ENCODE assay signal across 8 cellular contexts in genomic region chr9:100474082-100474949, GRCh38. TPM values are rescaled to one million over a fixed set of nuclear protein-coding genes. Genes with fewer than 3 reads are reported as not detected.
DNase-seq lines count a peak whose midpoint lies in the region; ATAC-seq and TF ChIP-seq lines count a peak whose summit lies in the region.

No MANE protein-coding gene starts in this region.

- H3K9me3 Mint-ChIP-seq in activated naive CD4-positive, alpha-beta T cell treated with anti-CD3 and anti-CD28 coated beads, Interleukin-2, amount 10 ng/mL, durations not matched to agents 7 days and 5 days, result no peaks in the 10 kb centered on the region
- H3K9me3 Mint-ChIP-seq in brain, result peaks cover 0 to 11% (median 3%) of the 10 kb centered on the region in 5 experiments

- no peak for DNase-seq in activated naive CD4-positive, alpha-beta T cell treated with anti-CD3 and anti-CD28 coated beads, Interleukin-2, amount 10 ng/mL, durations not matched to agents 7 days and 5 days
- DNase-seq in activated naive CD4-positive, alpha-beta T cell (lab: John Stamatoyannopoulos, UW), result no peak
- DNase-seq in lung (ENCODE audit: low spot score) (no peak), vagina (ENCODE audit: extremely low spot score in 2 of 2) (no peak)

- 39% methylated on average over 22 to 26 of the region's 26 CpGs for WGBS in lung, 2 donors

- peaks cover 51% of the 10 kb centered on the region for H3K27me3 Mint-ChIP-seq in activated naive CD4-positive, alpha-beta T cell treated with anti-CD3 and anti-CD28 coated beads, Interleukin-2, amount 10 ng/mL, durations not matched to agents 7 days and 5 days
- H3K27me3 Mint-ChIP-seq in brain, result peaks cover 15% of the 10 kb centered on the region

- H3K4me1 Mint-ChIP-seq in activated naive CD4-positive, alpha-beta T cell treated with anti-CD3 and anti-CD28 coated beads, Interleukin-2, amount 10 ng/mL, durations not matched to agents 7 days and 5 days, result peaks cover 7% of the 10 kb centered on the region
- H3K4me1 Mint-ChIP-seq in brain, result peaks cover 52% of the 10 kb centered on the region

- ATAC-seq in lung (ENCODE audit: insufficient read depth, low FRiP score), result no peak
- ATAC-seq in HG03354 (IDR thresholded peaks at IDR 0.05; ENCODE audit: poor library complexity, severe bottlenecking, unreplicated experiment), result no peak
- ATAC-seq in HG03521 (IDR thresholded peaks at IDR 0.05; ENCODE audit: unreplicated experiment), result no peak
- ATAC-seq in GM19351 (IDR thresholded peaks at IDR 0.05; ENCODE audit: unreplicated experiment), result no peak

- TF ChIP-seq CTCF in brain (conservative IDR thresholded peaks at IDR 0.05), result no peak
- no peak for TF ChIP-seq CTCF in lung (IDR thresholded peaks at IDR 0.05; ENCODE audit: control extremely low read depth, extremely low read depth)
- TF ChIP-seq CTCF in vagina (IDR thresholded peaks at IDR 0.05), result no peak

- H3K27ac Mint-ChIP-seq in activated naive CD4-positive, alpha-beta T cell treated with anti-CD3 and anti-CD28 coated beads, Interleukin-2, amount 10 ng/mL, durations not matched to agents 7 days and 5 days, result no peak overlapping the region
- H3K27ac Mint-ChIP-seq in brain, result peak overlapping the region; percentile 93 to 97 (median 96)

- H3K36me3 ChIP-seq in lung (ENCODE audit: control insufficient read depth in 2 of 2, insufficient read depth in 2 of 2, low read length in 2 of 2) (no peaks in the 10 kb centered on the region), vagina (no peaks in the 10 kb centered on the region)

- peak overlapping the region; percentile 41 for H3K4me3 Mint-ChIP-seq in activated naive CD4-positive, alpha-beta T cell treated with anti-CD3 and anti-CD28 coated beads, Interleukin-2, amount 10 ng/mL, durations not matched to agents 7 days and 5 days
- H3K4me3 Mint-ChIP-seq in brain, result peak overlapping the region; percentile 95 to 98 (median 96)

- H3K27ac ChIP-seq in lung (ENCODE audit: low read depth in 1 of 2, low read length in 1 of 2) (no peak overlapping the region), vagina (no peak overlapping the region)

- CTCF ChIA-PET in activated naive CD4-positive, alpha-beta T cell treated with anti-CD3 and anti-CD28 coated beads, Interleukin-2, amount 10 ng/mL, durations not matched to agents 7 days and 5 days (lab: Charles Lee), result no interaction called here

- H3K4me3 ChIP-seq in lung, result peak overlapping the region; percentile 59
- peak overlapping the region; percentile 57 to 68 for H3K4me3 ChIP-seq in vagina

- TF ChIP-seq POLR2A in vagina (IDR thresholded peaks at IDR 0.05), result no peak

- intact Hi-C loops in vagina (cut with DNase I), result no loop called here

- H3K36me3 Mint-ChIP-seq in activated naive CD4-positive, alpha-beta T cell treated with anti-CD3 and anti-CD28 coated beads, Interleukin-2, amount 10 ng/mL, durations not matched to agents 7 days and 5 days, result no peaks in the 10 kb centered on the region
- H3K36me3 Mint-ChIP-seq in brain, result peaks cover 33% of the 10 kb centered on the region

- no peaks in the 10 kb centered on the region for H3K9me3 ChIP-seq in lung (ENCODE audit: control insufficient read depth in 2 of 2, insufficient read depth in 1 of 2, low read length in 1 of 2)
- H3K9me3 ChIP-seq in vagina, result no peaks in the 10 kb centered on the region

- H3K27me3 ChIP-seq in lung (ENCODE audit: control insufficient read depth, insufficient read depth) (no peaks in the 10 kb centered on the region), vagina (no peaks in the 10 kb centered on the region)

- H3K4me1 ChIP-seq in lung (ENCODE audit: control insufficient read depth in 2 of 2, insufficient read depth in 2 of 2, low read length in 2 of 2), result peaks cover 5 to 8% of the 10 kb centered on the region in 2 donors
- peaks cover 10% of the 10 kb centered on the region for H3K4me1 ChIP-seq in vagina

RNA-seq across cellular contexts. Expression of gene TMEFF1, which starts 1.4 kb away (rescaled TPM):
- polyA plus RNA-seq in brain (ENCODE audit: insufficient read depth, low read depth, low replicate concordance), result 14.4 TPM
- under 1 TPM; 0.71 to 0.77 TPM for total RNA-seq in lung
- under 1 TPM in 1 of 2 donors, not detected in 1; 0.01 TPM for polyA plus RNA-seq in lung
- total RNA-seq in vagina, result not detected

RNA-seq across cellular contexts. Expression of gene MSANTD3, which starts 47.4 kb away (rescaled TPM):
- polyA plus RNA-seq in brain (ENCODE audit: insufficient read depth, low read depth, low replicate concordance) (27.9 TPM), lung (10 to 100 TPM; 17.5 to 17.8 TPM)
- total RNA-seq in lung (10 to 100 TPM; 17.9 to 23.8 TPM), vagina (27.3 TPM)
